In the genomic region with DNA sequence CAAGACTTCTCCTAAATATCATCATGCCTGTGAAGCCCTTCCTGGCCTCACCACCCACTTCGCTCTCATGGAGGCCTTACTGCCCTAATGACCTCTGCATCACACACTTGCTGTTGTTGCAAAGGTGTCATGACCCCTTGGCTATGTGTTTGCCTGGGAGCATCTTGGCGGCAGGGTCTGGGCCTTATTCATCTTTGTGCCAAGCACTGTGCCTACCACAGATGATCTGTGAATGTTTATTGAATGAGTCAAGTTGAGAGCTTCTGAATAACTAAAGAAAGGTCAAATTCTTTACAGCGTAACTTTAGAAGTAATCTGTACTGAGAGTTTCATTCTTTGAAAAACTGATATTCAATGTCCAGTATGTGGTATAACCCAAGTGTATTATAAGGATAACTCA, we compare ENCODE assay signal across 23 cellular contexts.
DNase-seq lines count a peak whose midpoint lies in the region; ATAC-seq and TF ChIP-seq lines count a peak whose summit lies in the region.
"Had no signal": no experiment of that assay in that cellular context is flagged by ENCODE, and none has a peak within 500 bp of the region (broad histone marks: within the 10 kb centered on the region; RNA-seq: fewer than 3 reads in every experiment).

No MANE protein-coding gene starts in this region.

- whole genome bisulfite sequencing in stomach, 5 donors: 81 to 93% (median 87%) methylated on average over 3 of the region's 3 CpGs

- H3K4me1 ChIP-seq in stomach: no peaks in the 10 kb centered on the region
- H3K4me1 ChIP-seq: BLaER1 had no signal

- TF ChIP-seq EP300 in stomach (IDR thresholded peaks at IDR 0.05): no peak

- no peaks in the 10 kb centered on the region for H3K36me3 ChIP-seq in stomach
- H3K36me3 ChIP-seq: BLaER1 had no signal

- no peak for TF ChIP-seq POLR2A in stomach (IDR thresholded peaks at IDR 0.05)

- intact Hi-C loops in stomach (cut with DNase I; ENCODE audit: low total_unique reads): no loop called here

- peaks cover 45% of the 10 kb centered on the region for H3K4me1 Mint-ChIP-seq in HFFc6 (ENCODE audit: low read depth)
- H3K4me1 Mint-ChIP-seq: H9 had no signal

- TF ChIP-seq CTCF in HFFc6 (IDR thresholded peaks at IDR 0.05) (no peak), choroid plexus epithelial cell (conservative IDR thresholded peaks at IDR 0.05; ENCODE audit: low read depth, low read length) (no peak), stomach (IDR thresholded peaks at IDR 0.05) (no peak)

- H3K9me3 Mint-ChIP-seq in HFFc6: no peaks in the 10 kb centered on the region
- H3K9me3 Mint-ChIP-seq: CD4-positive, alpha-beta T cell; H9 had no signal

- peak; percentile 8 for DNase-seq in HFFc6
- peak; percentile 65 for DNase-seq in RPMI7951 (ENCODE audit: low read depth)
- peak; percentile 69 for DNase-seq in choroid plexus epithelial cell (ENCODE audit: low read depth)
- DNase-seq in NCI-H1417 treated with DMSO at 0.1 percent for 48 hours (lab: John Stamatoyannopoulos, UW): no peak
- no peak for DNase-seq in stomach
- DNase-seq in midbrain (lab: John Stamatoyannopoulos, UW): no peak
- DNase-seq: ACHN; CD4-positive, alpha-beta T cell; COR-L47; DMS79; GM23248; H9; Karpas-422; NCI-H1417; NCI-H187; NCI-H2107; NCI-H2227 treated with DMSO at 0.1 percent for 48 hours; NCI-H510A treated with DMSO at 0.1 percent for 48 hours; NCI-H748 treated with DMSO at 0.1 percent for 48 hours had no signal

- no peaks in the 10 kb centered on the region for H3K9me3 ChIP-seq in stomach
- H3K9me3 ChIP-seq: BLaER1 had no signal

- H3K27me3 Mint-ChIP-seq in HFFc6 (ENCODE audit: insufficient read depth): peaks cover 2% of the 10 kb centered on the region; the same call in 1 of the 2 replicates

- no peak overlapping the region for H3K27ac ChIP-seq in stomach
- H3K27ac ChIP-seq: BLaER1, GM23248 had no signal

- no peak overlapping the region for H3K27ac Mint-ChIP-seq in HFFc6
- H3K27ac Mint-ChIP-seq: CD4-positive, alpha-beta T cell; H9 had no signal

- H3K4me3 Mint-ChIP-seq in HFFc6: no peak overlapping the region
- H3K4me3 Mint-ChIP-seq: CD4-positive, alpha-beta T cell; H9 had no signal

- H3K36me3 Mint-ChIP-seq in HFFc6 (ENCODE audit: low read depth): no peaks in the 10 kb centered on the region

- H3K4me3 ChIP-seq in choroid plexus epithelial cell (ENCODE audit: low read depth, low read length): no peak overlapping the region
- H3K4me3 ChIP-seq in stomach: no peak overlapping the region
- H3K4me3 ChIP-seq: BLaER1, GM23248 had no signal

- H3K27me3 ChIP-seq in stomach: no peaks in the 10 kb centered on the region
- H3K27me3 ChIP-seq: BLaER1 had no signal

- no peak for ATAC-seq in HG03280 (IDR thresholded peaks at IDR 0.05; ENCODE audit: unreplicated experiment)
- ATAC-seq: Panc1, SK-N-SH treated with all-trans-retinoic acid at 6 μM for 48 hours had no signal

Comparison
In these comparisons a context has a peak if more than half of its experiments do, and no peak if none do; other contexts are left out.
1. DNase-seq: peak in HFFc6 (single experiment), RPMI7951 (single experiment) and choroid plexus epithelial cell (single experiment); none in NCI-H1417 treated with DMSO at 0.1 percent for 48 hours (single experiment), stomach (single experiment) and midbrain (single experiment).